In genomic region chr19:35905178-35905727, GRCh38 we compare ENCODE assay signal across 11 cellular contexts. TPM values are rescaled to one million over a fixed set of nuclear protein-coding genes. Genes with fewer than 3 reads are reported as not detected.
DNase-seq lines count a peak whose midpoint lies in the region; ATAC-seq and TF ChIP-seq lines count a peak whose summit lies in the region.
"Had no signal": no experiment of that assay in that cellular context is flagged by ENCODE, and none has a peak within 500 bp of the region (broad histone marks: within the 10 kb centered on the region; RNA-seq: fewer than 3 reads in every experiment).

No MANE protein-coding gene starts in this region.

- H3K27ac ChIP-seq in CD4-positive, CD25-positive, alpha-beta regulatory T cell (ENCODE audit: insufficient read depth, low read length, poor library complexity, severe bottlenecking), result peak overlapping the region; percentile 100
- H3K27ac ChIP-seq in caudate nucleus (ENCODE audit: low read depth, low read length) (peak overlapping the region; percentile 59), neural progenitor cell (no peak overlapping the region)

- peaks cover 0 to 2% (median 0%) of the 10 kb centered on the region in 7 donors for H3K9me3 Mint-ChIP-seq in CD4-positive, CD25-positive, alpha-beta regulatory T cell
- H3K9me3 Mint-ChIP-seq in IgD-negative memory B cell (no peaks in the 10 kb centered on the region), neural progenitor cell (no peaks in the 10 kb centered on the region)

- H3K36me3 Mint-ChIP-seq in CD4-positive, CD25-positive, alpha-beta regulatory T cell, result no peaks in the 10 kb centered on the region
- H3K36me3 Mint-ChIP-seq in IgD-negative memory B cell (no peaks in the 10 kb centered on the region), neural progenitor cell (no peaks in the 10 kb centered on the region)

- H3K4me1 Mint-ChIP-seq in CD4-positive, CD25-positive, alpha-beta regulatory T cell, result peaks cover 7 to 53% (median 28%) of the 10 kb centered on the region in 4 donors
- H3K4me1 Mint-ChIP-seq in IgD-negative memory B cell (peaks cover 44 to 53% (median 46%) of the 10 kb centered on the region in 3 donors), neural progenitor cell (peaks cover 41% of the 10 kb centered on the region)

- no peak for DNase-seq in CD4-positive, CD25-positive, alpha-beta regulatory T cell
- DNase-seq in caudate nucleus (lab: John Stamatoyannopoulos, UW) (no peak), neural progenitor cell (ENCODE audit: low spot score) (no peak), NOMO-1 (lab: John Stamatoyannopoulos, UW; ENCODE audit: unreplicated experiment in 2 of 2) (no peak)
- DNase-seq: PC-3 had no signal

- H3K4me3 ChIP-seq in CD4-positive, CD25-positive, alpha-beta regulatory T cell (ENCODE audit: low read depth, low read length), result no peak overlapping the region
- no peak overlapping the region for H3K4me3 ChIP-seq in neural progenitor cell
- H3K4me3 ChIP-seq: pancreas had no signal

- H3K27me3 Mint-ChIP-seq in CD4-positive, CD25-positive, alpha-beta regulatory T cell, result peaks cover 4% of the 10 kb centered on the region
- H3K27me3 Mint-ChIP-seq in IgD-negative memory B cell (no peaks in the 10 kb centered on the region), neural progenitor cell (ENCODE audit: insufficient read depth, low read depth) (peaks cover 24% of the 10 kb centered on the region)

- H3F3A ChIP-seq in neural progenitor cell (ENCODE audit: low read depth), result peaks cover 13% of the 10 kb centered on the region

- no peaks in the 10 kb centered on the region for H3K79me2 ChIP-seq in neural progenitor cell (ENCODE audit: low read depth)

- peak overlapping the region in 3 of 4 donors; percentile 53 to 100 (median 98) for H3K4me3 Mint-ChIP-seq in CD4-positive, CD25-positive, alpha-beta regulatory T cell
- H3K4me3 Mint-ChIP-seq in IgD-negative memory B cell (peak overlapping the region in 2 of 4 donors; percentile 22 to 76), neural progenitor cell (no peak overlapping the region)

- no peak overlapping the region for H3K4me2 ChIP-seq in neural progenitor cell

- no peaks in the 10 kb centered on the region for H3K36me3 ChIP-seq in CD4-positive, CD25-positive, alpha-beta regulatory T cell (ENCODE audit: control insufficient read depth, insufficient read depth, low read length)
- no peaks in the 10 kb centered on the region for H3K36me3 ChIP-seq in neural progenitor cell
- H3K36me3 ChIP-seq: pancreas had no signal

- no peak overlapping the region for H2AFZ ChIP-seq in neural progenitor cell (replicated peaks)

- H3K4me1 ChIP-seq in CD4-positive, CD25-positive, alpha-beta regulatory T cell (ENCODE audit: control insufficient read depth, insufficient read depth, low read length, poor library complexity, severe bottlenecking), result peaks cover 44% of the 10 kb centered on the region
- H3K4me1 ChIP-seq in neural progenitor cell, result peaks cover 6% of the 10 kb centered on the region

- no peak for TF ChIP-seq CTCF in neural progenitor cell (IDR thresholded peaks at IDR 0.05)

- H3K9me3 ChIP-seq in CD4-positive, CD25-positive, alpha-beta regulatory T cell (ENCODE audit: control insufficient read depth in 2 of 2, low read length in 2 of 2), result no peaks in the 10 kb centered on the region
- H3K9me3 ChIP-seq in neural progenitor cell (ENCODE audit: low read depth), result no peaks in the 10 kb centered on the region
- H3K9me3 ChIP-seq: pancreas had no signal

- H3K9ac ChIP-seq in neural progenitor cell, result no peak overlapping the region

- no peak for ATAC-seq in CD4-positive, CD25-positive, alpha-beta regulatory T cell (ENCODE audit: low read depth in 2 of 2)
- no peak for ATAC-seq in HG03342 (IDR thresholded peaks at IDR 0.05; ENCODE audit: unreplicated experiment)
- no peak for ATAC-seq in GM18868 (IDR thresholded peaks at IDR 0.05; ENCODE audit: unreplicated experiment)
- ATAC-seq in GM18909 (IDR thresholded peaks at IDR 0.05; ENCODE audit: poor library complexity, unreplicated experiment), result no peak
- ATAC-seq: pancreas, PC-3 had no signal

- peak overlapping the region in 2 of 3 donors; percentile 86 to 96 for H3K27ac Mint-ChIP-seq in CD4-positive, CD25-positive, alpha-beta regulatory T cell
- H3K27ac Mint-ChIP-seq in IgD-negative memory B cell (peak overlapping the region; percentile 91 to 99 (median 96)), neural progenitor cell (peak overlapping the region; percentile 50)

- no peaks in the 10 kb centered on the region for H3K27me3 ChIP-seq in CD4-positive, CD25-positive, alpha-beta regulatory T cell (ENCODE audit: control insufficient read depth, insufficient read depth, low read length)
- H3K27me3 ChIP-seq in neural progenitor cell, result peaks cover 26% of the 10 kb centered on the region
- H3K27me3 ChIP-seq: pancreas had no signal

- no peaks in the 10 kb centered on the region for H4K20me1 ChIP-seq in neural progenitor cell (ENCODE audit: low read depth)

RNA-seq across cellular contexts. Expression of gene TYROBP, which starts 2.8 kb away (rescaled TPM):
- not detected for total RNA-seq in CD4-positive, CD25-positive, alpha-beta regulatory T cell
- polyA plus RNA-seq in CD4-positive, CD25-positive, alpha-beta regulatory T cell, result 1 to 10 TPM in 3 of 4 donors, under 1 TPM in 1; 0.49 to 6.9 (median 2.1) TPM
- polyA plus RNA-seq in IgD-negative memory B cell, result 13.7 TPM
- total RNA-seq in neural progenitor cell (ENCODE audit: low replicate concordance), result not detected in 2 replicates
- total RNA-seq: PC-3 had no signal
- polyA plus RNA-seq: keratinocyte had no signal

RNA-seq across cellular contexts. Expression of gene HCST, which starts 2.9 kb away (rescaled TPM):
- 104 TPM for total RNA-seq in CD4-positive, CD25-positive, alpha-beta regulatory T cell
- polyA plus RNA-seq in CD4-positive, CD25-positive, alpha-beta regulatory T cell, result 100 to 1,000 TPM; 640 to 863 (median 760) TPM
- polyA plus RNA-seq in IgD-negative memory B cell, result 118 TPM
- total RNA-seq in neural progenitor cell (ENCODE audit: low replicate concordance), result not detected in 2 replicates
- total RNA-seq: PC-3 had no signal

RNA-seq across cellular contexts. Expression of gene NFKBID, which starts 4.9 kb away (rescaled TPM):
- total RNA-seq in CD4-positive, CD25-positive, alpha-beta regulatory T cell, result 120 TPM
- polyA plus RNA-seq in CD4-positive, CD25-positive, alpha-beta regulatory T cell, result 1 to 10 TPM; 2.7 to 4.2 (median 3.6) TPM
- polyA plus RNA-seq in IgD-negative memory B cell, result 28.6 TPM
- total RNA-seq in neural progenitor cell (ENCODE audit: low replicate concordance), result 1.3 and 4.7 TPM in 2 replicates

RNA-seq across cellular contexts. Expression of gene LRFN3, which starts 30.9 kb away (rescaled TPM):
- total RNA-seq in CD4-positive, CD25-positive, alpha-beta regulatory T cell, result 7.7 TPM
- polyA plus RNA-seq in CD4-positive, CD25-positive, alpha-beta regulatory T cell, result 1 to 10 TPM in 1 of 4 donors, under 1 TPM in 3; 0.63 to 1.4 (median 0.84) TPM
- 0.15 TPM for polyA plus RNA-seq in IgD-negative memory B cell
- 2.3 and 9.5 TPM in 2 replicates for total RNA-seq in neural progenitor cell (ENCODE audit: low replicate concordance)

RNA-seq across cellular contexts. Expression of gene APLP1, which starts 36.9 kb away (rescaled TPM):
- total RNA-seq in CD4-positive, CD25-positive, alpha-beta regulatory T cell, result not detected
- not detected for polyA plus RNA-seq in CD4-positive, CD25-positive, alpha-beta regulatory T cell
- not detected for polyA plus RNA-seq in IgD-negative memory B cell
- 89.5 and 191 TPM in 2 replicates for total RNA-seq in neural progenitor cell (ENCODE audit: low replicate concordance)

Comparison
In these comparisons a context has a peak if more than half of its experiments do, and no peak if none do; other contexts are left out.
1. RNA of gene HCST, which starts 2.9 kb away (total RNA-seq): 104 TPM in CD4-positive, CD25-positive, alpha-beta regulatory T cell (single experiment); not detected in neural progenitor cell; every median in the first group is over 100 times any median in the second.
2. RNA of gene NFKBID, which starts 4.9 kb away (total RNA-seq): 120 TPM in CD4-positive, CD25-positive, alpha-beta regulatory T cell (single experiment); 1.3 to 4.7 TPM in neural progenitor cell; every median in the first group is over 10 times any median in the second.
3. Peak in every context shown above with its lines, with median percentiles within 50 percentile points of each other: H3K27ac Mint-ChIP-seq.